ENCODE assay signal across 2 cellular contexts in the genomic region with DNA sequence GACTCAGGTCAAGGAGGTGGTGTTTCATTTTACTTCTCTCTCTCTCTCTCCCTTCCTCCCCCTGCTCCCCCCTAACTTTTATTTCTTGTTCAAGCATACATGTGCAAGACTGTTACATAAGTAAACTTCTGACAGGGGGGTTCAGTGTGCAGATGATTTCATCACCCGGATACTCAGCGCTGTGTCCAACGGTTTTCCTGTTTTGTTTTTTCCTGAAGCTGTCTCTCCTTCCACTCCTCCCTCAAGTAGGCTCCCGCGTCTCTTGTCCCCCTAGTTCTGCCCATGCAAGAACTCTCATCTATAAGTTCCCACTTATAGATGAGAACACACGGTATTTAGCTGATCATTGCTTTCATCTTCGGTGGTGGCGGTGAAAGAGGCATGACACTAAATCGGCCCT.
TF ChIP-seq lines count a peak whose summit lies in the region.

No MANE protein-coding gene starts in this region.

TF ChIP-seq in GM23338, 12 proteins besides CTCF, POLR2A, EP300 and RAD21 (continues in another document):
- TF ChIP-seq POLR2AphosphoS5 (IDR thresholded peaks at IDR 0.05; ENCODE audit: low read depth) (no peak), ZNF331 (CRISPR knock-in tag; IDR thresholded peaks at IDR 0.05; ENCODE audit: low read depth) (no peak), CREB1 (CRISPR knock-in tag; IDR thresholded peaks at IDR 0.05; ENCODE audit: low read depth) (no peak), ZNF114 (CRISPR knock-in tag; IDR thresholded peaks at IDR 0.05) (no peak), EZH2phosphoT487 (IDR thresholded peaks at IDR 0.05; ENCODE audit: unreplicated experiment) (no peak), NANOG (IDR thresholded peaks at IDR 0.05; ENCODE audit: borderline replicate concordance) (no peak), EZH2 (IDR thresholded peaks at IDR 0.05; ENCODE audit: low read depth, unreplicated experiment) (no peak)
- TF ChIP-seq, protein P1, sequence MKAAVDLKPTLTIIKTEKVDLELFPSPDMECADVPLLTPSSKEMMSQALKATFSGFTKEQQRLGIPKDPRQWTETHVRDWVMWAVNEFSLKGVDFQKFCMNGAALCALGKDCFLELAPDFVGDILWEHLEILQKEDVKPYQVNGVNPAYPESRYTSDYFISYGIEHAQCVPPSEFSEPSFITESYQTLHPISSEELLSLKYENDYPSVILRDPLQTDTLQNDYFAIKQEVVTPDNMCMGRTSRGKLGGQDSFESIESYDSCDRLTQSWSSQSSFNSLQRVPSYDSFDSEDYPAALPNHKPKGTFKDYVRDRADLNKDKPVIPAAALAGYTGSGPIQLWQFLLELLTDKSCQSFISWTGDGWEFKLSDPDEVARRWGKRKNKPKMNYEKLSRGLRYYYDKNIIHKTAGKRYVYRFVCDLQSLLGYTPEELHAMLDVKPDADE (IDR thresholded peaks at IDR 0.05): no peak
- TF ChIP-seq, protein P2, sequence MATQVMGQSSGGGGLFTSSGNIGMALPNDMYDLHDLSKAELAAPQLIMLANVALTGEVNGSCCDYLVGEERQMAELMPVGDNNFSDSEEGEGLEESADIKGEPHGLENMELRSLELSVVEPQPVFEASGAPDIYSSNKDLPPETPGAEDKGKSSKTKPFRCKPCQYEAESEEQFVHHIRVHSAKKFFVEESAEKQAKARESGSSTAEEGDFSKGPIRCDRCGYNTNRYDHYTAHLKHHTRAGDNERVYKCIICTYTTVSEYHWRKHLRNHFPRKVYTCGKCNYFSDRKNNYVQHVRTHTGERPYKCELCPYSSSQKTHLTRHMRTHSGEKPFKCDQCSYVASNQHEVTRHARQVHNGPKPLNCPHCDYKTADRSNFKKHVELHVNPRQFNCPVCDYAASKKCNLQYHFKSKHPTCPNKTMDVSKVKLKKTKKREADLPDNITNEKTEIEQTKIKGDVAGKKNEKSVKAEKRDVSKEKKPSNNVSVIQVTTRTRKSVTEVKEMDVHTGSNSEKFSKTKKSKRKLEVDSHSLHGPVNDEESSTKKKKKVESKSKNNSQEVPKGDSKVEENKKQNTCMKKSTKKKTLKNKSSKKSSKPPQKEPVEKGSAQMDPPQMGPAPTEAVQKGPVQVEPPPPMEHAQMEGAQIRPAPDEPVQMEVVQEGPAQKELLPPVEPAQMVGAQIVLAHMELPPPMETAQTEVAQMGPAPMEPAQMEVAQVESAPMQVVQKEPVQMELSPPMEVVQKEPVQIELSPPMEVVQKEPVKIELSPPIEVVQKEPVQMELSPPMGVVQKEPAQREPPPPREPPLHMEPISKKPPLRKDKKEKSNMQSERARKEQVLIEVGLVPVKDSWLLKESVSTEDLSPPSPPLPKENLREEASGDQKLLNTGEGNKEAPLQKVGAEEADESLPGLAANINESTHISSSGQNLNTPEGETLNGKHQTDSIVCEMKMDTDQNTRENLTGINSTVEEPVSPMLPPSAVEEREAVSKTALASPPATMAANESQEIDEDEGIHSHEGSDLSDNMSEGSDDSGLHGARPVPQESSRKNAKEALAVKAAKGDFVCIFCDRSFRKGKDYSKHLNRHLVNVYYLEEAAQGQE (IDR thresholded peaks at IDR 0.05; ENCODE audit: unreplicated experiment): no peak
- TF ChIP-seq, protein P3, sequence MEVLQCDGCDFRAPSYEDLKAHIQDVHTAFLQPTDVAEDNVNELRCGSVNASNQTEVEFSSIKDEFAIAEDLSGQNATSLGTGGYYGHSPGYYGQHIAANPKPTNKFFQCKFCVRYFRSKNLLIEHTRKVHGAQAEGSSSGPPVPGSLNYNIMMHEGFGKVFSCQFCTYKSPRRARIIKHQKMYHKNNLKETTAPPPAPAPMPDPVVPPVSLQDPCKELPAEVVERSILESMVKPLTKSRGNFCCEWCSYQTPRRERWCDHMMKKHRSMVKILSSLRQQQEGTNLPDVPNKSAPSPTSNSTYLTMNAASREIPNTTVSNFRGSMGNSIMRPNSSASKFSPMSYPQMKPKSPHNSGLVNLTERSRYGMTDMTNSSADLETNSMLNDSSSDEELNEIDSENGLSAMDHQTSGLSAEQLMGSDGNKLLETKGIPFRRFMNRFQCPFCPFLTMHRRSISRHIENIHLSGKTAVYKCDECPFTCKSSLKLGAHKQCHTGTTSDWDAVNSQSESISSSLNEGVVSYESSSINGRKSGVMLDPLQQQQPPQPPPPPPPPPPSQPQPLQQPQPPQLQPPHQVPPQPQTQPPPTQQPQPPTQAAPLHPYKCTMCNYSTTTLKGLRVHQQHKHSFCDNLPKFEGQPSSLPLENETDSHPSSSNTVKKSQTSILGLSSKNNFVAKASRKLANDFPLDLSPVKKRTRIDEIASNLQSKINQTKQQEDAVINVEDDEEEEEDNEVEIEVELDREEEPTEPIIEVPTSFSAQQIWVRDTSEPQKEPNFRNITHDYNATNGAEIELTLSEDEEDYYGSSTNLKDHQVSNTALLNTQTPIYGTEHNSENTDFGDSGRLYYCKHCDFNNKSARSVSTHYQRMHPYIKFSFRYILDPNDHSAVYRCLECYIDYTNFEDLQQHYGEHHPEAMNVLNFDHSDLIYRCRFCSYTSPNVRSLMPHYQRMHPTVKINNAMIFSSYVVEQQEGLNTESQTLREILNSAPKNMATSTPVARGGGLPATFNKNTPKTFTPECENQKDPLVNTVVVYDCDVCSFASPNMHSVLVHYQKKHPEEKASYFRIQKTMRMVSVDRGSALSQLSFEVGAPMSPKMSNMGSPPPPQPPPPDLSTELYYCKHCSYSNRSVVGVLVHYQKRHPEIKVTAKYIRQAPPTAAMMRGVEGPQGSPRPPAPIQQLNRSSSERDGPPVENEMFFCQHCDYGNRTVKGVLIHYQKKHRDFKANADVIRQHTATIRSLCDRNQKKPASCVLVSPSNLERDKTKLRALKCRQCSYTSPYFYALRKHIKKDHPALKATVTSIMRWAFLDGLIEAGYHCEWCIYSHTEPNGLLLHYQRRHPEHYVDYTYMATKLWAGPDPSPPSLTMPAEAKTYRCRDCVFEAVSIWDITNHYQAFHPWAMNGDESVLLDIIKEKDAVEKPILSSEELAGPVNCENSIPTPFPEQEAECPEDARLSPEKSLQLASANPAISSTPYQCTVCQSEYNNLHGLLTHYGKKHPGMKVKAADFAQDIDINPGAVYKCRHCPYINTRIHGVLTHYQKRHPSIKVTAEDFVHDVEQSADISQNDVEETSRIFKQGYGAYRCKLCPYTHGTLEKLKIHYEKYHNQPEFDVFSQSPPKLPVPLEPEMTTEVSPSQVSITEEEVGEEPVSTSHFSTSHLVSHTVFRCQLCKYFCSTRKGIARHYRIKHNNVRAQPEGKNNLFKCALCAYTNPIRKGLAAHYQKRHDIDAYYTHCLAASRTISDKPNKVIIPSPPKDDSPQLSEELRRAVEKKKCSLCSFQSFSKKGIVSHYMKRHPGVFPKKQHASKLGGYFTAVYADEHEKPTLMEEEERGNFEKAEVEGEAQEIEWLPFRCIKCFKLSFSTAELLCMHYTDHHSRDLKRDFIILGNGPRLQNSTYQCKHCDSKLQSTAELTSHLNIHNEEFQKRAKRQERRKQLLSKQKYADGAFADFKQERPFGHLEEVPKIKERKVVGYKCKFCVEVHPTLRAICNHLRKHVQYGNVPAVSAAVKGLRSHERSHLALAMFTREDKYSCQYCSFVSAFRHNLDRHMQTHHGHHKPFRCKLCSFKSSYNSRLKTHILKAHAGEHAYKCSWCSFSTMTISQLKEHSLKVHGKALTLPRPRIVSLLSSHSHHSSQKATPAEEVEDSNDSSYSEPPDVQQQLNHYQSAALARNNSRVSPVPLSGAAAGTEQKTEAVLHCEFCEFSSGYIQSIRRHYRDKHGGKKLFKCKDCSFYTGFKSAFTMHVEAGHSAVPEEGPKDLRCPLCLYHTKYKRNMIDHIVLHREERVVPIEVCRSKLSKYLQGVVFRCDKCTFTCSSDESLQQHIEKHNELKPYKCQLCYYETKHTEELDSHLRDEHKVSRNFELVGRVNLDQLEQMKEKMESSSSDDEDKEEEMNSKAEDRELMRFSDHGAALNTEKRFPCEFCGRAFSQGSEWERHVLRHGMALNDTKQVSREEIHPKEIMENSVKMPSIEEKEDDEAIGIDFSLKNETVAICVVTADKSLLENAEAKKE (CRISPR knock-in tag; IDR thresholded peaks at IDR 0.05): no peak

TF ChIP-seq in K562, 482 proteins besides CTCF, POLR2A, EP300 and RAD21:
- TF ChIP-seq IRF2 (CRISPR knock-in tag; IDR thresholded peaks at IDR 0.05) (no peak), GABPA (tag; conservative IDR thresholded peaks at IDR 0.05; ENCODE audit: low read depth) (peak; percentile 53), CEBPG (CRISPR knock-in tag; IDR thresholded peaks at IDR 0.05) (no peak), CEBPG (tag; conservative IDR thresholded peaks at IDR 0.05 in 1 of 2, IDR thresholded peaks at IDR 0.05 in 1 of 2) (peak in 1 of 2 experiments; percentile 75; a peak in 2 of 4 replicates), ZFP1 (CRISPR knock-in tag; IDR thresholded peaks at IDR 0.05) (no peak), HEY1 (CRISPR knock-in tag; IDR thresholded peaks at IDR 0.05; ENCODE audit: borderline replicate concordance) (no peak)
- TF ChIP-seq, protein P4, sequence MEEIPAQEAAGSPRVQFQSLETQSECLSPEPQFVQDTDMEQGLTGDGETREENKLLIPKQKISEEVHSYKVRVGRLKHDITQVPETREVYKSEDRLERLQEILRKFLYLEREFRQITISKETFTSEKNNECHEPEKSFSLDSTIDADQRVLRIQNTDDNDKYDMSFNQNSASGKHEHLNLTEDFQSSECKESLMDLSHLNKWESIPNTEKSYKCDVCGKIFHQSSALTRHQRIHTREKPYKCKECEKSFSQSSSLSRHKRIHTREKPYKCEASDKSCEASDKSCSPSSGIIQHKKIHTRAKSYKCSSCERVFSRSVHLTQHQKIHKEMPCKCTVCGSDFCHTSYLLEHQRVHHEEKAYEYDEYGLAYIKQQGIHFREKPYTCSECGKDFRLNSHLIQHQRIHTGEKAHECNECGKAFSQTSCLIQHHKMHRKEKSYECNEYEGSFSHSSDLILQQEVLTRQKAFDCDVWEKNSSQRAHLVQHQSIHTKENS (CRISPR knock-in tag; IDR thresholded peaks at IDR 0.05): no peak
- TF ChIP-seq, protein P5, sequence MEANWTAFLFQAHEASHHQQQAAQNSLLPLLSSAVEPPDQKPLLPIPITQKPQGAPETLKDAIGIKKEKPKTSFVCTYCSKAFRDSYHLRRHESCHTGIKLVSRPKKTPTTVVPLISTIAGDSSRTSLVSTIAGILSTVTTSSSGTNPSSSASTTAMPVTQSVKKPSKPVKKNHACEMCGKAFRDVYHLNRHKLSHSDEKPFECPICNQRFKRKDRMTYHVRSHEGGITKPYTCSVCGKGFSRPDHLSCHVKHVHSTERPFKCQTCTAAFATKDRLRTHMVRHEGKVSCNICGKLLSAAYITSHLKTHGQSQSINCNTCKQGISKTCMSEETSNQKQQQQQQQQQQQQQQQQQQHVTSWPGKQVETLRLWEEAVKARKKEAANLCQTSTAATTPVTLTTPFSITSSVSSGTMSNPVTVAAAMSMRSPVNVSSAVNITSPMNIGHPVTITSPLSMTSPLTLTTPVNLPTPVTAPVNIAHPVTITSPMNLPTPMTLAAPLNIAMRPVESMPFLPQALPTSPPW (CRISPR knock-in tag; IDR thresholded peaks at IDR 0.05): peak; percentile 62
- TF ChIP-seq, protein P6, sequence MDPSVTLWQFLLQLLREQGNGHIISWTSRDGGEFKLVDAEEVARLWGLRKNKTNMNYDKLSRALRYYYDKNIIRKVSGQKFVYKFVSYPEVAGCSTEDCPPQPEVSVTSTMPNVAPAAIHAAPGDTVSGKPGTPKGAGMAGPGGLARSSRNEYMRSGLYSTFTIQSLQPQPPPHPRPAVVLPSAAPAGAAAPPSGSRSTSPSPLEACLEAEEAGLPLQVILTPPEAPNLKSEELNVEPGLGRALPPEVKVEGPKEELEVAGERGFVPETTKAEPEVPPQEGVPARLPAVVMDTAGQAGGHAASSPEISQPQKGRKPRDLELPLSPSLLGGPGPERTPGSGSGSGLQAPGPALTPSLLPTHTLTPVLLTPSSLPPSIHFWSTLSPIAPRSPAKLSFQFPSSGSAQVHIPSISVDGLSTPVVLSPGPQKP (CRISPR knock-in tag; IDR thresholded peaks at IDR 0.05): no peak
